In the genomic region with DNA sequence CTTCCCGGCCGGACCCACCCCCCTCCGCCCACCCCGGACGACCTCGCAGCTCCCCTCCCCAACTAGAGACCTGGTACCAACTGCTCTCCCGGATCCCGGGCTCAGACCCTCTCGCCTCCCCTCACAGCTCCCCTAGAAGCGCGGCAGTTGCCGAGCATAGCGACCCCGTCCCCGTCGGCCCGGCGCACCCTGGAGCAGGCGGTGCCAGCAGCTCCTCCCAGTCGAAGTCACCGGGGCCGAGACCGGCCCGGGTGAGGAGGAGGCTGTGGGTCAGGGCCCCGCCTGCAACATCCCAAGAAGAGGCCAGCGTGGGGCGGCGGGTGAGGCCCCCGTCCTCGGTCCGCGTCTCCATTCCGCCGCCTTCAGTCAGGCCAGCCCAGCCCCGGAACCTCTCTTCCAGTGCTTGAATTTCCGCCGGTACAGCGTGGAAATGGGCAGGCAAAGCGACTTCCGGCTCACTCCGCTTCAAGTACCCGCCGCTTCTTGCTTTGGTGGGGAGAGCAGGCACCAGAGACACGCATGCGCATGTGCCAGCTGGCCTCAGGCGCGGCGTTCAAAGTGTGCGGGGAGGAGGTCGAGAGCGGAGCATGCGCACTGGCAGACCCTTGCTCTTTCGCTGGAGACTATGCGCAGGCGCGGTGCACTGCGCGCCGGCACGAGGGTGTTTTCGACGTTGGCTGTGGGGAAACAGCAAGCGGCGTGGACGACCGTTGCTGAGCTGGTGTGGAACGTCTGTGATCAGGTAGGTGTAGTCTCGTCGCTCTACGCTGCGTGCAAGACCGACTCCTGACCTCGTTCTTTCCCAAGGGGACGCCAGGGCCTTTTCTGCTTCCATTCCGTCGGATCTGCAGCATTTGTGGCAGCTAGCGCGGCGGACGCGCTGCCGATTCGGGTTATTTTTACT, we compare ENCODE assay signal across 8 cellular contexts. TPM values are rescaled to one million over a fixed set of nuclear protein-coding genes. Genes with fewer than 3 reads are reported as not detected.
DNase-seq lines count a peak whose midpoint lies in the region; ATAC-seq and TF ChIP-seq lines count a peak whose summit lies in the region.

Gene C10orf88, minus strand, starts transcription at position 401 of the 904 bp plus-strand sequence. Its CDS starts 49 bp downstream, at position 352.

- H3K27ac Mint-ChIP-seq in progenitor cell of endocrine pancreas: peak within 1 kb of the TSS; percentile 93

- WGBS in urinary bladder: 4% methylated on average over 83 of the region's 83 CpGs

- H3K27ac ChIP-seq in left ventricle myocardium inferior (replicated peaks) (peak within 1 kb of the TSS; percentile 79), urinary bladder (ENCODE audit: low read depth) (no peak within 1 kb of the TSS)

- peaks cover 15% of the 10 kb centered on the region for H3K4me1 Mint-ChIP-seq in progenitor cell of endocrine pancreas (ENCODE audit: low read depth)

- no peaks in the 10 kb centered on the region for H3K27me3 ChIP-seq in left ventricle myocardium inferior (ENCODE audit: low read depth)

- peak within 1 kb of the TSS; percentile 83 for H3K4me3 Mint-ChIP-seq in progenitor cell of endocrine pancreas (ENCODE audit: low read depth)

- peaks cover 3% of the 10 kb centered on the region for H3K9me3 Mint-ChIP-seq in progenitor cell of endocrine pancreas (ENCODE audit: low read depth)

- in situ Hi-C loops in GM13976 (cut with MboI; ENCODE audit: low sequenced_read_pairs, unreplicated experiment): no loop called here

- H3K4me1 ChIP-seq in left ventricle myocardium inferior (peaks cover 44% of the 10 kb centered on the region), urinary bladder (ENCODE audit: insufficient read depth) (peaks cover 1% of the 10 kb centered on the region)

- intact Hi-C loops in T-helper 1 cell treated with Interleukin-12 subunit alpha and Interleukin-12 subunit beta and Interleukin-4 antibody, amounts not matched to agents 30 ng/mL and 1 ng/mL, for 36 hours (cut with micrococcal nuclease): loop anchor here (1.0 to 5.0 kb wide), 6 partner anchors 26 to 200 kb away; partner anchors contain the start of genes BUB3, FAM24B, HMX3 and IKZF5
- intact Hi-C loops in left ventricle myocardium inferior (cut with micrococcal nuclease): no loop called here

- peaks cover 2% of the 10 kb centered on the region for H3K36me3 Mint-ChIP-seq in progenitor cell of endocrine pancreas (ENCODE audit: insufficient read depth)

- H3K4me3 ChIP-seq in left ventricle myocardium inferior (peak within 1 kb of the TSS; percentile 95), urinary bladder (ENCODE audit: low read depth, low read length) (peak within 1 kb of the TSS; percentile 83)

- DNase-seq in GM13976 (ENCODE audit: low spot score) (peak; percentile 98), NCI-H146 treated with DMSO at 0.1 percent for 48 hours (lab: John Stamatoyannopoulos, UW; ENCODE audit: unreplicated experiment) (peak; percentile 95), amygdala (lab: John Stamatoyannopoulos, UW) (peak; percentile 61 to 98 (median 94)), left ventricle myocardium inferior (peak; percentile 97), progenitor cell of endocrine pancreas (ENCODE audit: low spot score, unreplicated experiment) (peak; percentile 96)

- no peaks in the 10 kb centered on the region for H3K9me3 ChIP-seq in left ventricle myocardium inferior (replicated peaks)

- H3K36me3 ChIP-seq in left ventricle myocardium inferior (peaks cover 6% of the 10 kb centered on the region), urinary bladder (ENCODE audit: insufficient read depth) (no peaks in the 10 kb centered on the region)

- H3K27me3 Mint-ChIP-seq in progenitor cell of endocrine pancreas: no peaks in the 10 kb centered on the region

- no peak for TF ChIP-seq CTCF in GM13976 (IDR thresholded peaks at IDR 0.05; ENCODE audit: borderline replicate concordance, control extremely low read depth, extremely low read depth, insufficient read depth, missing control alignments)
- no peak for TF ChIP-seq CTCF in left ventricle myocardium inferior (IDR thresholded peaks at IDR 0.05; ENCODE audit: borderline replicate concordance)
- no peak for TF ChIP-seq CTCF in progenitor cell of endocrine pancreas (IDR thresholded peaks at IDR 0.05; ENCODE audit: unreplicated experiment)

- ATAC-seq in HG02870 (IDR thresholded peaks at IDR 0.05; ENCODE audit: unreplicated experiment): peak; percentile 98

RNA-seq across cellular contexts. Expression of gene C10orf88, which starts in this region (rescaled TPM):
- total RNA-seq in T-helper 1 cell treated with Interleukin-12 subunit alpha and Interleukin-12 subunit beta and Interleukin-4 antibody, amounts not matched to agents 30 ng/mL and 1 ng/mL, for 36 hours: 14.8 and 16.0 TPM in 2 replicates
- 5.6 TPM for total RNA-seq in left ventricle myocardium inferior
- total RNA-seq in progenitor cell of endocrine pancreas: 13.5 and 14.7 TPM in 2 replicates
- total RNA-seq in urinary bladder: 18.5 TPM
- 6.0 TPM for polyA plus RNA-seq in urinary bladder
